Comparison of ENCODE assay signal across 7 cellular contexts in genomic region chr3:43998841-43999805, GRCh38.
DNase-seq lines count a peak whose midpoint lies in the region; TF ChIP-seq lines count a peak whose summit lies in the region.

No MANE protein-coding gene starts in this region.

- 2 to 4% methylated on average over 29 to 50 of the region's 93 CpGs for WGBS in lower leg skin, 2 donors
- WGBS in thymus, result 3% methylated on average over 93 of the region's 93 CpGs

- H3K27me3 ChIP-seq in dorsolateral prefrontal cortex (peaks cover 0 to 93% (median 54%) of the 10 kb centered on the region in 45 donors), thymus (ENCODE audit: control insufficient read depth, insufficient read depth) (peaks cover 80% of the 10 kb centered on the region)

- no peak for TF ChIP-seq POLR2A in lower leg skin (IDR thresholded peaks at IDR 0.05)

- peaks cover 20% of the 10 kb centered on the region for H3K4me1 ChIP-seq in thymus (ENCODE audit: control insufficient read depth, insufficient read depth, low read length)

- H3K36me3 ChIP-seq in thymus (ENCODE audit: control insufficient read depth, insufficient read depth), result no peaks in the 10 kb centered on the region

- H3K27ac ChIP-seq in dorsolateral prefrontal cortex (peak overlapping the region in 50 of 59 donors; percentile 1 to 90 (median 75)), thymus (ENCODE audit: low read depth) (no peak overlapping the region)

- no peak for TF ChIP-seq CTCF in HFF-Myc (IDR thresholded peaks at IDR 0.05; ENCODE audit: low read depth, low read length, missing control alignments)
- no peak for TF ChIP-seq CTCF in dorsolateral prefrontal cortex (IDR thresholded peaks at IDR 0.05 in 54 of 56, conservative IDR thresholded peaks at IDR 0.05 in 2 of 56; ENCODE audit: low read depth in 1 of 56, partially characterized antibody in 56 of 56)
- TF ChIP-seq CTCF in lower leg skin (IDR thresholded peaks at IDR 0.05), result no peak

- intact Hi-C loops in dorsolateral prefrontal cortex (cut with DNase I), result loop anchor here (5.0 to 10.0 kb wide), 3 partner anchors 106 to 198 kb away; no protein-coding TSS in a partner anchor
- intact Hi-C loops in lower leg skin (cut with DNase I; ENCODE audit: low total_unique reads), result no loop called here

- DNase-seq in ELR (ENCODE audit: low read depth) (peak; percentile 83), HFF-Myc (ENCODE audit: extremely low read depth, low read depth) (no peak), NCI-H774 (lab: John Stamatoyannopoulos, UW) (peak; percentile 37), dorsolateral prefrontal cortex (peak in 6 of 10 donors; percentile 66 to 83 (median 72)), lower leg skin (ENCODE audit: low spot score in 2 of 2) (peak in 1 of 2 donors; percentile 80), SHP77 treated with DMSO at 0.1 percent for 48 hours (lab: John Stamatoyannopoulos, UW) (no peak)

- peaks cover 4% of the 10 kb centered on the region for H3K9me3 ChIP-seq in thymus (ENCODE audit: control insufficient read depth)

- peak overlapping the region; percentile 58 for H3K4me3 ChIP-seq in HFF-Myc (replicated peaks; ENCODE audit: low read depth, low read length)
- H3K4me3 ChIP-seq in dorsolateral prefrontal cortex, result peak overlapping the region; percentile 44 to 79 (median 64)
- H3K4me3 ChIP-seq in lower leg skin (ENCODE audit: low read depth, poor library complexity, severe bottlenecking), result peak overlapping the region; percentile 19
- H3K4me3 ChIP-seq in thymus (ENCODE audit: low read length), result peak overlapping the region; percentile 45

Comparison
In these comparisons a context has a peak if more than half of its experiments do, and no peak if none do; other contexts are left out.
1. DNase-seq: peak in ELR (single experiment), NCI-H774 (single experiment) and dorsolateral prefrontal cortex (6 of 10); none in HFF-Myc (single experiment) and SHP77 treated with DMSO at 0.1 percent for 48 hours (single experiment).
2. Peak in every context shown above with its lines, with median percentiles within 50 percentile points of each other: H3K4me3 ChIP-seq.